In genomic region chr19:42879613-42880012, GRCh38 we compare ENCODE assay signal across 19 cellular contexts. TPM values are rescaled to one million over a fixed set of nuclear protein-coding genes. Genes with fewer than 3 reads are reported as not detected.
DNase-seq lines count a peak whose midpoint lies in the region; ATAC-seq, FAIRE-seq and TF ChIP-seq lines count a peak whose summit lies in the region.
"Had no signal": no experiment of that assay in that cellular context is flagged by ENCODE, and none has a peak within 500 bp of the region (broad histone marks: within the 10 kb centered on the region; RNA-seq: fewer than 3 reads in every experiment).

Gene PSG1 (minus strand): TSS chr19:42879713. CDS start chr19:42879581, 132 bp downstream.

- peaks cover 20% of the 10 kb centered on the region; the same call in 2 of the 3 replicates for H3K9me3 ChIP-seq in A549

- H3K27ac ChIP-seq in A549: peak within 1 kb of the TSS; percentile 18 to 66; a peak in 4 of 6 replicates
- H3K27ac ChIP-seq: BLaER1 treated with 17β-estradiol and CSF1 and Interleukin-3, amounts not matched to agents 10 nM and 100 nM; HL-60 had no signal

- H3K27me3 ChIP-seq in BJ (ENCODE audit: control insufficient read depth, insufficient read depth, low read length): no peaks in the 10 kb centered on the region
- H3K27me3 ChIP-seq: BLaER1 treated with 17β-estradiol and CSF1 and Interleukin-3, amounts not matched to agents 10 nM and 100 nM had no signal

- no peak within 1 kb of the TSS for H3K4me2 ChIP-seq in A549
- H3K4me2 ChIP-seq: BLaER1 treated with 17β-estradiol and CSF1 and Interleukin-3, amounts not matched to agents 10 nM and 100 nM had no signal

- peaks cover 21% of the 10 kb centered on the region for H3K4me1 ChIP-seq in A549

- H3K4me3 ChIP-seq in A549 (no peak within 1 kb of the TSS), BJ (ENCODE audit: low read depth, low read length) (no peak within 1 kb of the TSS), fibroblast of villous mesenchyme (ENCODE audit: low read depth, low read length) (no peak within 1 kb of the TSS)
- H3K4me3 ChIP-seq: BLaER1 treated with 17β-estradiol and CSF1 and Interleukin-3, amounts not matched to agents 10 nM and 100 nM; GM12878; K562 had no signal

- DNase-seq in A549 (ENCODE audit: low read depth in 1 of 2, low spot score in 1 of 2): no peak
- DNase-seq in BJ (ENCODE audit: low read depth): no peak
- no peak for DNase-seq in M059J (ENCODE audit: low read depth)
- DNase-seq in fibroblast of villous mesenchyme (ENCODE audit: low read depth): no peak
- DNase-seq in SIG-M5 (lab: John Stamatoyannopoulos, UW): no peak
- DNase-seq in NCI-H2107 (lab: John Stamatoyannopoulos, UW): no peak
- DNase-seq: AML-193; Calu3; CD8-positive, alpha-beta T cell; DMS79 treated with DMSO at 0.1 percent for 48 hours; H9 had no signal

- TF ChIP-seq EP300 in A549 (IDR thresholded peaks at IDR 0.05): no peak

- FAIRE-seq in A549 (lab: Jason Lieb, UNC): no peak
- FAIRE-seq: A204.1, GM12878, GM19239, H1, K562 had no signal

- no peak for TF ChIP-seq RAD21 in A549 (conservative IDR thresholded peaks at IDR 0.05 in 1 of 2, IDR thresholded peaks at IDR 0.05 in 1 of 2)

- H3K36me3 ChIP-seq in BJ (ENCODE audit: control insufficient read depth, insufficient read depth, low read length): no peaks in the 10 kb centered on the region
- H3K36me3 ChIP-seq: BLaER1 treated with 17β-estradiol and CSF1 and Interleukin-3, amounts not matched to agents 10 nM and 100 nM had no signal

- TF ChIP-seq CTCF in A549 (IDR thresholded peaks at IDR 0.05) (no peak), BJ (IDR thresholded peaks at IDR 0.05; ENCODE audit: insufficient read depth, low read depth, low read length) (no peak), fibroblast of villous mesenchyme (IDR thresholded peaks at IDR 0.05; ENCODE audit: insufficient read depth, low read depth, low read length) (no peak)

- 84% methylated on average over 2 of the region's 2 CpGs for WGBS in A549 (ENCODE audit: missing lambda C conversion rate)

- POLR2A ChIA-PET in A549 (lab: Yijun Ruan, JAX) (no interaction called here), BJ (lab: Charles Lee) (no interaction called here)

- CTCF ChIA-PET in A549 (lab: Yijun Ruan, JAX) (interaction anchor here (1.0 to 2.1 kb wide), 6 partner anchors 12 to 86 kb away, joined by 3 to 5 read pairs (median 4); no protein-coding TSS in a partner anchor), BJ (lab: Yijun Ruan, JAX) (interaction anchor here (1.7 kb wide), 1 partner anchor 85 kb away, joined by 8 read pairs; no protein-coding TSS in a partner anchor)

- ATAC-seq in A549: no peak
- no peak for ATAC-seq in HG03520 (IDR thresholded peaks at IDR 0.05; ENCODE audit: unreplicated experiment)
- ATAC-seq: CD8-positive, alpha-beta T cell; GM12878; K562 had no signal

- TF ChIP-seq POLR2A in A549 (IDR thresholded peaks at IDR 0.05; ENCODE audit: low read length): no peak

TF ChIP-seq in A549, 52 proteins besides CTCF, POLR2A, EP300 and RAD21:
- TF ChIP-seq ATOH8 (CRISPR knock-in tag; IDR thresholded peaks at IDR 0.05; ENCODE audit: low read depth): no peak
- no peak for TF ChIP-seq BCL3 (IDR thresholded peaks at IDR 0.05)
- TF ChIP-seq NFE2L2 (conservative IDR thresholded peaks at IDR 0.05; ENCODE audit: low read length): no peak
- no peak for TF ChIP-seq HEYL (CRISPR knock-in tag; IDR thresholded peaks at IDR 0.05)
- no peak for TF ChIP-seq MAZ (IDR thresholded peaks at IDR 0.05; ENCODE audit: borderline replicate concordance, low read depth, low read length)
- TF ChIP-seq SREBF2 (IDR thresholded peaks at IDR 0.05): no peak
- TF ChIP-seq SMC3 (IDR thresholded peaks at IDR 0.05): no peak
- no peak for TF ChIP-seq MAFK (IDR thresholded peaks at IDR 0.05; ENCODE audit: partially characterized antibody)
- no peak for TF ChIP-seq RNF2 (IDR thresholded peaks at IDR 0.05; ENCODE audit: borderline replicate concordance, low read depth)

RNA-seq across cellular contexts. Expression of gene PSG1, which starts in this region (rescaled TPM):
- 0.16 and 0.22 TPM in 2 replicates for polyA plus RNA-seq in A549 (2011; rRNA removed)
- polyA plus RNA-seq in A549 (2012; cell fraction: cytosol; rRNA removed): 0.16 and 0.26 TPM in 2 replicates
- 0.32 and 0.43 TPM in 2 replicates for polyA plus RNA-seq in A549 (2012; cell fraction: nucleus; rRNA removed)
- 0.28 to 0.41 TPM (median 0.30 TPM) in 3 replicates for polyA plus RNA-seq in A549 (2017; fragmentation: RNase III; extraction: RNeasy Plus Mini Kit Qiagen cat#74134 plus additional on column Dnase treatment)
- 0.10 and 0.12 TPM in 2 replicates for polyA minus RNA-seq in A549 (2011; rRNA and poly(A)+ RNA removed)
- 14.4 and 17.1 TPM in 2 replicates for polyA plus RNA-seq in BJ (2011; rRNA removed)
- polyA minus RNA-seq in BJ (2011; rRNA and poly(A)+ RNA removed): 1.4 and 2.7 TPM in 2 replicates
- 11.0 and 13.6 TPM in 2 replicates for total RNA-seq in M059J (2014; rRNA removed; shearing (Covaris generic))
- 3.9 and 11.2 TPM in 2 replicates for total RNA-seq in fibroblast of villous mesenchyme
- total RNA-seq: Calu3; CD8-positive, alpha-beta T cell; GM12878; H1; H9; K562 had no signal
- polyA plus RNA-seq: GM12878, H1, K562 had no signal

Comparison
In these comparisons a context has a peak if more than half of its experiments do, and no peak if none do; other contexts are left out.
1. RNA of gene PSG1 (polyA plus RNA-seq): 14.4 to 17.1 TPM in BJ; 0.16 to 0.43 TPM in A549; every median in the first group is over 10 times any median in the second.